In the genomic region with DNA sequence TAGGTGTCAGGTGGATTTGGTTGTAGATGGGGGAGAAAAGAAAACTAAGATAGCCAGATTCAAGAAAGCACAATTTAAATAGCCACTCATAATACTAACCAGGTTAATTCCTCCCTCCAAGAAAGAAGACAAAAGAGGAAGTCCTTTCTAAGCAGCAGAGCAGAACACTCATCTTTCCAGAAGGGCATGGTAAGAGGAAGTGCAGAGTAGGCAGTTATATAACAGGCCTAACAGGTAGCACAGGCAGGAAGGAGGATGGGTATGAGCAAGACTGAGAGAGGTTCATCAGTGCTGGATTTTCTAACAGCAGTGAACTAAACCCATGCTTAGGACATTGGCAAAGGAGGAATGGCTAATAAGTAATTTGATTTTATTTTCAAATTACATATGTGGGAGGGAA, we compare ENCODE assay signal across 17 cellular contexts.
DNase-seq lines count a peak whose midpoint lies in the region; ATAC-seq and TF ChIP-seq lines count a peak whose summit lies in the region.
"Had no signal": no experiment of that assay in that cellular context is flagged by ENCODE, and none has a peak within 500 bp of the region (broad histone marks: within the 10 kb centered on the region; RNA-seq: fewer than 3 reads in every experiment).

No MANE protein-coding gene starts in this region.

- peak; percentile 92 for ATAC-seq in HG03103 (IDR thresholded peaks at IDR 0.05; ENCODE audit: low read depth, unreplicated experiment)
- peak; percentile 70 for ATAC-seq in left lung
- ATAC-seq: body of pancreas; HCT116; stimulated activated effector memory CD8-positive, alpha-beta T cell treated with anti-CD3 and anti-CD28 coated beads, Interleukin-12 subunit alpha, Interleukin-12 subunit beta, amount 100 ng/mL, for 72 hours had no signal

- H3K9me3 Mint-ChIP-seq in activated CD4-positive, alpha-beta memory T cell treated with anti-CD3 and anti-CD28 coated beads, Interleukin-2, amount 10 ng/mL, durations not matched to agents 7 days and 5 days = peaks cover 5% of the 10 kb centered on the region
- H3K9me3 Mint-ChIP-seq: endodermal cell had no signal

- no peaks in the 10 kb centered on the region for H3K4me1 Mint-ChIP-seq in activated CD4-positive, alpha-beta memory T cell treated with anti-CD3 and anti-CD28 coated beads, Interleukin-2, amount 10 ng/mL, durations not matched to agents 7 days and 5 days
- H3K4me1 Mint-ChIP-seq: stimulated activated effector memory CD8-positive, alpha-beta T cell treated with anti-CD3 and anti-CD28 coated beads, Interleukin-12 subunit alpha, Interleukin-12 subunit beta, amount 100 ng/mL, for 72 hours had no signal

- intact Hi-C loops in left lung (cut with DNase I) = no loop called here

- no peaks in the 10 kb centered on the region for H3K27me3 Mint-ChIP-seq in activated CD4-positive, alpha-beta memory T cell treated with anti-CD3 and anti-CD28 coated beads, Interleukin-2, amount 10 ng/mL, durations not matched to agents 7 days and 5 days

- no peaks in the 10 kb centered on the region for H3K27me3 ChIP-seq in left lung
- H3K27me3 ChIP-seq: body of pancreas, MG63 had no signal

- no peak overlapping the region for H3K4me3 Mint-ChIP-seq in activated CD4-positive, alpha-beta memory T cell treated with anti-CD3 and anti-CD28 coated beads, Interleukin-2, amount 10 ng/mL, durations not matched to agents 7 days and 5 days
- H3K4me3 Mint-ChIP-seq: endodermal cell; stimulated activated effector memory CD8-positive, alpha-beta T cell treated with anti-CD3 and anti-CD28 coated beads, Interleukin-12 subunit alpha, Interleukin-12 subunit beta, amount 100 ng/mL, for 72 hours had no signal

- H3K36me3 ChIP-seq in left lung = no peaks in the 10 kb centered on the region
- H3K36me3 ChIP-seq: MG63 had no signal

- H3K4me1 ChIP-seq in left lung = peaks cover 0 to 3% of the 10 kb centered on the region in 2 donors
- H3K4me1 ChIP-seq: body of pancreas had no signal

- no peak overlapping the region for H3K27ac ChIP-seq in left lung
- H3K27ac ChIP-seq: body of pancreas had no signal

- CTCF ChIA-PET in activated CD4-positive, alpha-beta memory T cell treated with anti-CD3 and anti-CD28 coated beads, Interleukin-2, amount 10 ng/mL, durations not matched to agents 7 days and 5 days (lab: Charles Lee) = no interaction called here

- TF ChIP-seq CTCF in GM12865 (IDR thresholded peaks at IDR 0.05; ENCODE audit: insufficient read depth, low read depth, low read length, missing control alignments) = no peak
- TF ChIP-seq CTCF in left lung (IDR thresholded peaks at IDR 0.05) = no peak

- no peak overlapping the region for H3K27ac Mint-ChIP-seq in activated CD4-positive, alpha-beta memory T cell treated with anti-CD3 and anti-CD28 coated beads, Interleukin-2, amount 10 ng/mL, durations not matched to agents 7 days and 5 days
- H3K27ac Mint-ChIP-seq: endodermal cell; stimulated activated effector memory CD8-positive, alpha-beta T cell treated with anti-CD3 and anti-CD28 coated beads, Interleukin-12 subunit alpha, Interleukin-12 subunit beta, amount 100 ng/mL, for 72 hours had no signal

- no peaks in the 10 kb centered on the region for H3K9me3 ChIP-seq in left lung
- H3K9me3 ChIP-seq: body of pancreas, MG63 had no signal

- POLR2A ChIA-PET in activated CD4-positive, alpha-beta memory T cell treated with anti-CD3 and anti-CD28 coated beads, Interleukin-2, amount 10 ng/mL, durations not matched to agents 7 days and 5 days (lab: Charles Lee) = no interaction called here

- no peak overlapping the region for H3K4me3 ChIP-seq in GM12865 (ENCODE audit: low read depth, low read length)
- no peak overlapping the region for H3K4me3 ChIP-seq in left lung
- H3K4me3 ChIP-seq: body of pancreas, lung, MG63 had no signal

- no peaks in the 10 kb centered on the region for H3K36me3 Mint-ChIP-seq in activated CD4-positive, alpha-beta memory T cell treated with anti-CD3 and anti-CD28 coated beads, Interleukin-2, amount 10 ng/mL, durations not matched to agents 7 days and 5 days (ENCODE audit: low read depth)
- H3K36me3 Mint-ChIP-seq: stimulated activated effector memory CD8-positive, alpha-beta T cell treated with anti-CD3 and anti-CD28 coated beads, Interleukin-12 subunit alpha, Interleukin-12 subunit beta, amount 100 ng/mL, for 72 hours had no signal

- peak; percentile 33 for DNase-seq in GM12865 (ENCODE audit: low read depth)
- DNase-seq in NOMO-1 treated with dmso at 0.1 percent for 144 hours (lab: John Stamatoyannopoulos, UW; ENCODE audit: unreplicated experiment) = peak; percentile 5
- no peak for DNase-seq in left lung
- DNase-seq in activated CD4-positive, alpha-beta memory T cell treated with anti-CD3 and anti-CD28 coated beads, Interleukin-2, amount 10 ng/mL, durations not matched to agents 7 days and 5 days = no peak
- DNase-seq in activated CD4-positive, CD25-positive, alpha-beta regulatory T cell (lab: John Stamatoyannopoulos, UW) = no peak
- no peak for DNase-seq in NCI-H1048 (lab: John Stamatoyannopoulos, UW)
- DNase-seq in activated CD4-positive, CD25-positive, alpha-beta regulatory T cell treated with anti-CD3 and anti-CD28 coated beads, Interleukin-2, amount 50 U/mL, for 72 hours = no peak
- DNase-seq: activated CD4-positive, alpha-beta T cell treated with anti-CD3 and anti-CD28 coated beads for 48 hours; body of pancreas; endodermal cell; hypothalamus; MG63; NCI-H526 had no signal

Comparison
In these comparisons a context has a peak if more than half of its experiments do, and no peak if none do; other contexts are left out.
1. DNase-seq: peak in GM12865 (single experiment) and NOMO-1 treated with dmso at 0.1 percent for 144 hours (single experiment); none in left lung (0 of 2), activated CD4-positive, alpha-beta memory T cell treated with anti-CD3 and anti-CD28 coated beads, Interleukin-2, amount 10 ng/mL, durations not matched to agents 7 days and 5 days (single experiment), activated CD4-positive, CD25-positive, alpha-beta regulatory T cell (0 of 4), NCI-H1048 (single experiment) and activated CD4-positive, CD25-positive, alpha-beta regulatory T cell treated with anti-CD3 and anti-CD28 coated beads, Interleukin-2, amount 50 U/mL, for 72 hours (single experiment).